21 cellular contexts compared by ENCODE assay signal in genomic region chr11:40986320-40986719, GRCh38.
"Had no signal": no experiment of that assay in that cellular context is flagged by ENCODE, and none has a peak within 500 bp of the region (broad histone marks: within the 10 kb centered on the region; RNA-seq: fewer than 3 reads in every experiment).

No MANE protein-coding gene starts in this region.

- H3K27ac ChIP-seq: gastrocnemius medialis, heart right ventricle, neutrophil, spleen, testis, tibial nerve had no signal

- H3K4me3 ChIP-seq: gastrocnemius medialis, heart right ventricle, mucosa of descending colon, spleen, testis, tibial nerve had no signal

- FAIRE-seq: colon, endothelial cell of umbilical vein had no signal

- ATAC-seq: gastrocnemius medialis; heart right ventricle; mucosa of descending colon; naive thymus-derived CD8-positive, alpha-beta T cell; sciatic nerve; stimulated activated naive B cell treated with anti-CD40 and anti-IgM and Interleukin-4, amounts not matched to agents 10 μg/mL and 1 μg/mL and 100 μg/mL, for 72 hours; stimulated activated naive CD8-positive, alpha-beta T cell treated with anti-CD3 and anti-CD28 coated beads, Interleukin-15, amount 100 ng/mL, for 72 hours had no signal

- H3K27me3 ChIP-seq: gastrocnemius medialis, heart right ventricle, neutrophil, spleen, testis, tibial nerve had no signal

- DNase-seq: endodermal cell; gastrocnemius medialis; heart right ventricle; hypothalamus; kidney glomerular epithelial cell; mucosa of descending colon; naive thymus-derived CD8-positive, alpha-beta T cell; posterior cingulate gyrus; spleen; stimulated activated CD4-positive, alpha-beta T cell treated with anti-CD3 and anti-CD28 coated beads, Interleukin-15, amount 100 ng/mL, for 24 hours; stimulated activated CD4-positive, alpha-beta T cell treated with anti-CD3 and anti-CD28 coated beads, Interleukin-1b, Interleukin-23, amount 100 ng/mL, for 48 hours; stimulated activated CD4-positive, alpha-beta T cell treated with anti-CD3 and anti-CD28 coated beads, Interleukin-4, amount 100 ng/mL, for 4 hours; stimulated activated naive B cell treated with anti-CD40 and anti-IgM and Interleukin-4, amounts not matched to agents 10 μg/mL and 1 μg/mL and 100 μg/mL, for 72 hours; stimulated activated naive CD8-positive, alpha-beta T cell treated with anti-CD3 and anti-CD28 coated beads, Interleukin-15, amount 100 ng/mL, for 72 hours; testis had no signal

- H3K4me3 Mint-ChIP-seq: dendritic cell treated with granulocyte-macrophage colony-stimulating factor and Interleukin-4, amounts not matched to agents 40 ng/mL and 50 ng/mL, for 4 days; endodermal cell; naive thymus-derived CD8-positive, alpha-beta T cell; stimulated activated naive B cell treated with anti-CD40 and anti-IgM and Interleukin-4, amounts not matched to agents 10 μg/mL and 1 μg/mL and 100 μg/mL, for 72 hours; stimulated activated naive CD8-positive, alpha-beta T cell treated with anti-CD3 and anti-CD28 coated beads, Interleukin-15, amount 100 ng/mL, for 72 hours had no signal

- H3K36me3 Mint-ChIP-seq: stimulated activated naive B cell treated with anti-CD40 and anti-IgM and Interleukin-4, amounts not matched to agents 10 μg/mL and 1 μg/mL and 100 μg/mL, for 72 hours had no signal

- H3K36me3 ChIP-seq: gastrocnemius medialis, heart right ventricle, neutrophil, spleen, tibial nerve had no signal

- H3K9me3 ChIP-seq: gastrocnemius medialis, neutrophil, testis, tibial nerve had no signal

- H3K27ac Mint-ChIP-seq: dendritic cell treated with granulocyte-macrophage colony-stimulating factor and Interleukin-4, amounts not matched to agents 40 ng/mL and 50 ng/mL, for 4 days; endodermal cell; naive thymus-derived CD8-positive, alpha-beta T cell; stimulated activated naive B cell treated with anti-CD40 and anti-IgM and Interleukin-4, amounts not matched to agents 10 μg/mL and 1 μg/mL and 100 μg/mL, for 72 hours; stimulated activated naive CD8-positive, alpha-beta T cell treated with anti-CD3 and anti-CD28 coated beads, Interleukin-15, amount 100 ng/mL, for 72 hours had no signal

- H3K27me3 Mint-ChIP-seq: dendritic cell treated with granulocyte-macrophage colony-stimulating factor and Interleukin-4, amounts not matched to agents 40 ng/mL and 50 ng/mL, for 4 days; naive thymus-derived CD8-positive, alpha-beta T cell; stimulated activated naive B cell treated with anti-CD40 and anti-IgM and Interleukin-4, amounts not matched to agents 10 μg/mL and 1 μg/mL and 100 μg/mL, for 72 hours; stimulated activated naive CD8-positive, alpha-beta T cell treated with anti-CD3 and anti-CD28 coated beads, Interleukin-15, amount 100 ng/mL, for 72 hours had no signal

- H3K4me1 Mint-ChIP-seq: endodermal cell; naive thymus-derived CD8-positive, alpha-beta T cell; stimulated activated naive B cell treated with anti-CD40 and anti-IgM and Interleukin-4, amounts not matched to agents 10 μg/mL and 1 μg/mL and 100 μg/mL, for 72 hours; stimulated activated naive CD8-positive, alpha-beta T cell treated with anti-CD3 and anti-CD28 coated beads, Interleukin-15, amount 100 ng/mL, for 72 hours had no signal

- H3K4me1 ChIP-seq: gastrocnemius medialis, heart right ventricle, spleen, testis, tibial nerve had no signal
